In the genomic region with DNA sequence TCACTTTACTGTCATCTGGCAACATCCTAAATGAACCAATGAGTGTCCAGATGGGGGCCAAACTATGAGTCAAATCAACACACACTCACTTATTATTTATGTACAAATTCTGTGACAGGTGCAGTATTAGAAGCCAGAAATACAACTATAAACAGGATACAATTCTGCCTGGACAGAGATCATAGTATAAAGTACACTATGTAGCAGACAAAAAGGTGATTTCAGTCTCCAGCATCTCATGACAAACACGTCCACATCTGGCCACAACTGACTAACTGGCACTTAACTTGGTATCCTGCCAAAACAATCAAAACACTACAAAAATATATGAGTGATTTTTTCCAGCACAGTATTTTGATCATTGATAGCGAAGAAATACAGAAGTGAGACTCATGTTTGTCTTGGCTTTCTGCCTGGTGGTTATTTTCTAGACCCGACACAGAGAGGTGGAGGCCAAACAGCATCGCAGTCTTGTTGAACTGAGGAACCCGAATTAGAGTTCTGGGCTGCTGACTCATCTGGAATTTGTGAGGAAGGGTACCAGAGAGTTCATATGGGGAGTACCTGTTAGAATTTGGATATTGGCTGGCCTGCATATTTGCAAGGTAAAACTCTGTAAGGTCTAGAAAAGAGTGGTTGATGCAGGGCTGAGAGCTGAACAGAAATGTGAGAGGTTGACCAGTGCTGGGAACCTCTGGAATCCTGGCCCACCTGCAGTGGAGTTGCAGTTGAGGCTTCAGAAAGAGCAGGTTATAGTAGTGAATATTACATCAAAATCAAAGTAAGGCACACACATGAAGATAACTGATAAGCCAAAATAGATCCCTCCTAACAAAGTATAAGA, we compare ENCODE assay signal across 25 cellular contexts.
A peak's percentile ranks its signal among the peaks of the same experiment; 100 is the strongest.
DNase-seq lines count a peak whose midpoint lies in the region; ATAC-seq, FAIRE-seq and TF ChIP-seq lines count a peak whose summit lies in the region.
"Had no signal": no experiment of that assay in that cellular context is flagged by ENCODE, and none has a peak within 500 bp of the region (broad histone marks: within the 10 kb centered on the region; RNA-seq: fewer than 3 reads in every experiment).

No MANE protein-coding gene starts in this region.

- 0 out of 2 replicates have a peak, but pooled peaks cover 6% of the 10 kb centered on the region for H3K36me3 ChIP-seq in Karpas-422 (ENCODE audit: insufficient read depth, low read length)
- no peaks in the 10 kb centered on the region for H3K36me3 ChIP-seq in RWPE2 (ENCODE audit: low read depth)
- no peaks in the 10 kb centered on the region for H3K36me3 ChIP-seq in right atrium auricular region
- H3K36me3 ChIP-seq: Peyer's patch, prostate gland, sigmoid colon, suprapubic skin had no signal

- H3K9me2 ChIP-seq in Karpas-422 (replicated peaks; ENCODE audit: insufficient read depth, low read length), result no peaks in the 10 kb centered on the region

- no peaks in the 10 kb centered on the region for H3K36me3 Mint-ChIP-seq in activated CD8-positive, alpha-beta memory T cell treated with anti-CD3 and anti-CD28 coated beads, Interleukin-2, amount 10 ng/mL, durations not matched to agents 7 days and 5 days

- TF ChIP-seq CTCF in RWPE2 (IDR thresholded peaks at IDR 0.05; ENCODE audit: poor library complexity, severe bottlenecking) (no peak), D721Med (IDR thresholded peaks at IDR 0.05; ENCODE audit: insufficient read depth, missing control alignments) (no peak), right atrium auricular region (IDR thresholded peaks at IDR 0.05) (no peak)

- H3K4me3 ChIP-seq in Karpas-422 (ENCODE audit: low read length) (no peak overlapping the region), RWPE2 (ENCODE audit: severe bottlenecking) (no peak overlapping the region), right atrium auricular region (no peak overlapping the region)
- H3K4me3 ChIP-seq: coronary artery, GM23338, Peyer's patch, prostate gland, sigmoid colon, suprapubic skin had no signal

- FAIRE-seq in D721Med (lab: Jason Lieb, UNC), result no peak
- FAIRE-seq: GM12892 had no signal

- peaks cover 8% of the 10 kb centered on the region for H3K9me3 Mint-ChIP-seq in activated CD8-positive, alpha-beta memory T cell treated with anti-CD3 and anti-CD28 coated beads, Interleukin-2, amount 10 ng/mL, durations not matched to agents 7 days and 5 days (ENCODE audit: low read depth)

- no peaks in the 10 kb centered on the region; the same call in 1 of the 2 replicates for H3K9me3 ChIP-seq in Karpas-422 (ENCODE audit: low read length)
- peaks cover 3% of the 10 kb centered on the region for H3K9me3 ChIP-seq in RWPE2 (ENCODE audit: severe bottlenecking)
- peaks cover 0 to 8% of the 10 kb centered on the region in 2 donors for H3K9me3 ChIP-seq in right atrium auricular region
- H3K9me3 ChIP-seq: prostate gland had no signal

- no peak overlapping the region for H3K27ac Mint-ChIP-seq in activated CD8-positive, alpha-beta memory T cell treated with anti-CD3 and anti-CD28 coated beads, Interleukin-2, amount 10 ng/mL, durations not matched to agents 7 days and 5 days
- H3K27ac Mint-ChIP-seq: GM23338 had no signal

- H4K20me1 ChIP-seq in Karpas-422 (ENCODE audit: insufficient read depth, low read depth, low read length), result no peaks in the 10 kb centered on the region

- H3K27me3 ChIP-seq in Karpas-422 (ENCODE audit: low read length), result no peaks in the 10 kb centered on the region
- no peaks in the 10 kb centered on the region for H3K27me3 ChIP-seq in RWPE2 (ENCODE audit: insufficient read depth, poor library complexity, severe bottlenecking)
- H3K27me3 ChIP-seq in right atrium auricular region, result no peaks in the 10 kb centered on the region
- H3K27me3 ChIP-seq: Peyer's patch, sigmoid colon had no signal

- H3K4me2 ChIP-seq in Karpas-422 (ENCODE audit: low read depth, low read length, poor library complexity, severe bottlenecking), result peak overlapping the region; percentile 15
- H3K4me2 ChIP-seq: GM23338, KMS-11 had no signal

- H2AFZ ChIP-seq in Karpas-422 (ENCODE audit: low read length), result 0 out of 2 replicates have a peak overlapping the region, but pooled peaks have one; percentile 45
- H2AFZ ChIP-seq: GM23338 had no signal

- no peak overlapping the region for H3K4me3 Mint-ChIP-seq in activated CD8-positive, alpha-beta memory T cell treated with anti-CD3 and anti-CD28 coated beads, Interleukin-2, amount 10 ng/mL, durations not matched to agents 7 days and 5 days
- H3K4me3 Mint-ChIP-seq: GM23338 had no signal

- H3K4me1 ChIP-seq in Karpas-422 (ENCODE audit: low read length) (peaks cover 33% of the 10 kb centered on the region), RWPE2 (ENCODE audit: insufficient read depth, poor library complexity, severe bottlenecking) (no peaks in the 10 kb centered on the region), right atrium auricular region (no peaks in the 10 kb centered on the region)
- H3K4me1 ChIP-seq: Peyer's patch, prostate gland, suprapubic skin had no signal

- 0 out of 3 replicates have a peak, but pooled peaks have one; percentile 23 for ATAC-seq in RWPE2 (ENCODE audit: low read depth)
- ATAC-seq in activated CD8-positive, alpha-beta memory T cell treated with anti-CD3 and anti-CD28 coated beads, Interleukin-2, amount 10 ng/mL, durations not matched to agents 7 days and 5 days, result no peak
- ATAC-seq: GM23338 had no signal

- H3K27me3 Mint-ChIP-seq in activated CD8-positive, alpha-beta memory T cell treated with anti-CD3 and anti-CD28 coated beads, Interleukin-2, amount 10 ng/mL, durations not matched to agents 7 days and 5 days, result no peaks in the 10 kb centered on the region

- H3K4me1 Mint-ChIP-seq in activated CD8-positive, alpha-beta memory T cell treated with anti-CD3 and anti-CD28 coated beads, Interleukin-2, amount 10 ng/mL, durations not matched to agents 7 days and 5 days, result no peaks in the 10 kb centered on the region
- H3K4me1 Mint-ChIP-seq: GM23338 had no signal

- peak overlapping the region; percentile 7; the same call in 1 of the 2 replicates for H3K9ac ChIP-seq in Karpas-422 (ENCODE audit: low read length)
- H3K9ac ChIP-seq: KMS-11 had no signal

- H3K79me2 ChIP-seq in Karpas-422 (ENCODE audit: low read length), result no peaks in the 10 kb centered on the region

- CTCF ChIA-PET in activated CD8-positive, alpha-beta memory T cell treated with anti-CD3 and anti-CD28 coated beads, Interleukin-2, amount 10 ng/mL, durations not matched to agents 7 days and 5 days (lab: Charles Lee), result no interaction called here

- DNase-seq in Karpas-422, result peak; percentile 61
- peak; percentile 72 for DNase-seq in NCI-H345 (lab: John Stamatoyannopoulos, UW)
- DNase-seq in RWPE2 (ENCODE audit: low spot score), result no peak
- DNase-seq in medulla oblongata (ENCODE audit: extremely low spot score), result peak; percentile 22
- DNase-seq in D721Med (ENCODE audit: insufficient read length, low spot score), result no peak
- no peak for DNase-seq in right atrium auricular region (ENCODE audit: low spot score)
- DNase-seq in activated CD8-positive, alpha-beta memory T cell treated with anti-CD3 and anti-CD28 coated beads, Interleukin-2, amount 10 ng/mL, durations not matched to agents 7 days and 5 days, result no peak
- DNase-seq: activated CD4-positive, CD25-positive, alpha-beta regulatory T cell; activated naive CD4-positive, alpha-beta T cell treated with anti-CD3 and anti-CD28 coated beads, Interleukin-2, amount 50 U/mL, for 16 hours; amygdala; effector memory CD4-positive, alpha-beta T cell; kidney glomerular epithelial cell; mammary epithelial cell; NCI-H1694; Peyer's patch; sigmoid colon; stimulated activated CD4-positive, alpha-beta T cell treated with anti-CD3 and anti-CD28 coated beads, Interleukin-4, amount 100 ng/mL, for 4 hours; stimulated activated naive CD4-positive, alpha-beta T cell had no signal

- H3K27ac ChIP-seq in Karpas-422 (ENCODE audit: low read length), result peak overlapping the region; percentile 78
- H3K27ac ChIP-seq in RWPE2 (ENCODE audit: poor library complexity, severe bottlenecking), result no peak overlapping the region
- H3K27ac ChIP-seq in right atrium auricular region, result no peak overlapping the region
- H3K27ac ChIP-seq: C4-2B, coronary artery, KMS-11, Peyer's patch, prostate gland, suprapubic skin had no signal

Comparison
In these comparisons a context has a peak if more than half of its experiments do, and no peak if none do; other contexts are left out.
1. DNase-seq: peak in Karpas-422 (single experiment), NCI-H345 (single experiment) and medulla oblongata (single experiment); none in RWPE2 (single experiment), D721Med (single experiment), right atrium auricular region (single experiment) and activated CD8-positive, alpha-beta memory T cell treated with anti-CD3 and anti-CD28 coated beads, Interleukin-2, amount 10 ng/mL, durations not matched to agents 7 days and 5 days (single experiment).